Comparison of ENCODE assay signal across 28 cellular contexts in the genomic region with DNA sequence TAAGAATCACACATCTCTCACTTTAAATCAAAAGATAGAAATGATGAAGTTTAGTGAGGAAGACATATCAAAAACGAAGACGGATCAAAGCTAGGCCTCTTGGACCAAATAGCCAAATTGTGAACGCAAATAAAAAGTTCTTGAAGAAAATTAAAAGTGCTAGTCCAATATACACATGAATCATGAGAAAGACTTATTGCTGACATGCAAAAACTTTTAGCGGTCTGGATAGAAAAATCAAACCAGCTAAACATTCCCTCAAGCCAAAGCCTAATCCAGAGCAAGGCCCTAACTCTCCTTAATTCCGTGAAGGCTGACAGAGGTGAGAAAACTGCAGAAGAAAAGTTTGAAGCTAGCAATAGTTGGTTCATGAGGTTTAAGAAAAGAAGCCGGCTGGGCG.
"Had no signal": no experiment of that assay in that cellular context is flagged by ENCODE, and none has a peak within 500 bp of the region (broad histone marks: within the 10 kb centered on the region; RNA-seq: fewer than 3 reads in every experiment).

No MANE protein-coding gene starts in this region.

- H3K4me3 Mint-ChIP-seq: dendritic cell treated with granulocyte-macrophage colony-stimulating factor and Interleukin-4, amounts not matched to agents 40 ng/mL and 50 ng/mL, for 4 days; effector memory CD8-positive, alpha-beta T cell; endodermal cell; mesothelial cell of epicardium; naive B cell had no signal

- H3K36me3 ChIP-seq: colonic mucosa, esophagus squamous epithelium, gastrocnemius medialis, left lung had no signal

- H3K27ac Mint-ChIP-seq: dendritic cell treated with granulocyte-macrophage colony-stimulating factor and Interleukin-4, amounts not matched to agents 40 ng/mL and 50 ng/mL, for 4 days; effector memory CD8-positive, alpha-beta T cell; endodermal cell; mesothelial cell of epicardium; naive B cell had no signal

- H3K9me3 Mint-ChIP-seq: endodermal cell had no signal

- H3K27ac ChIP-seq: colonic mucosa, epithelial cell of prostate, esophagus squamous epithelium, gastrocnemius medialis, heart right ventricle, left lung, lower lobe of right lung had no signal

- H3K4me1 ChIP-seq: colonic mucosa, esophagus squamous epithelium, gastrocnemius medialis, left lung, lower lobe of right lung had no signal

- H3K9me3 ChIP-seq: colonic mucosa, esophagus squamous epithelium, gastrocnemius medialis, lower lobe of right lung, mucosa of descending colon had no signal

- H3K27me3 ChIP-seq: colonic mucosa, gastrocnemius medialis, heart right ventricle had no signal

- ATAC-seq: effector memory CD8-positive, alpha-beta T cell; esophagus mucosa; gastrocnemius medialis; heart right ventricle; left cardiac atrium; left lung; left ventricle myocardium superior; lower lobe of right lung; mucosa of descending colon had no signal

- DNase-seq: colonic mucosa; cortex of kidney; effector CD8-positive, alpha-beta T cell; effector memory CD8-positive, alpha-beta T cell; endodermal cell; erythroblast; esophagus squamous epithelium; foreskin fibroblast; foreskin melanocyte; gastrocnemius medialis; glutamatergic neuron; head of caudate nucleus; heart right ventricle; hippocampal formation; left cardiac atrium; left lung; left ventricle myocardium superior; lower lobe of right lung; mesenchymal stem cell; mucosa of descending colon; naive B cell had no signal

- H3K36me3 Mint-ChIP-seq: naive B cell had no signal

- H3K4me1 Mint-ChIP-seq: mesothelial cell of epicardium had no signal

- H3K4me3 ChIP-seq: colonic mucosa, esophagus squamous epithelium, gastrocnemius medialis, heart right ventricle, left lung, lower lobe of right lung, mucosa of descending colon had no signal

- FAIRE-seq: endometrium, islet of Langerhans, keratinocyte had no signal
